1 cellular context compared by ENCODE assay signal in genomic region chr20:51262240-51262639, GRCh38.
TF ChIP-seq lines count a peak whose summit lies in the region.

No MANE protein-coding gene starts in this region.

TF ChIP-seq in HepG2, 621 proteins besides CTCF, POLR2A, EP300 and RAD21 (continued from another document and continues in another):
- TF ChIP-seq HES4 (CRISPR knock-in tag; IDR thresholded peaks at IDR 0.05; ENCODE audit: borderline replicate concordance) (no peak), KDM1A (CRISPR knock-in tag; IDR thresholded peaks at IDR 0.05) (no peak), ZEB1 (IDR thresholded peaks at IDR 0.05; ENCODE audit: insufficient replicate concordance, low read depth) (no peak), ESRRA (CRISPR knock-in tag; IDR thresholded peaks at IDR 0.05; ENCODE audit: low read depth) (no peak), ZNF703 (CRISPR knock-in tag; IDR thresholded peaks at IDR 0.05; ENCODE audit: borderline replicate concordance) (no peak), CREM (IDR thresholded peaks at IDR 0.05) (peak; percentile 39), CREM (CRISPR knock-in tag; IDR thresholded peaks at IDR 0.05) (no peak), GZF1 (CRISPR knock-in tag; IDR thresholded peaks at IDR 0.05) (no peak), RARG (CRISPR knock-in tag; IDR thresholded peaks at IDR 0.05; ENCODE audit: low read depth) (no peak), ZNF432 (CRISPR knock-in tag; IDR thresholded peaks at IDR 0.05; ENCODE audit: borderline replicate concordance) (no peak), HNF1B (CRISPR knock-in tag; IDR thresholded peaks at IDR 0.05) (no peak), ZZZ3 (CRISPR knock-in tag; IDR thresholded peaks at IDR 0.05; ENCODE audit: borderline replicate concordance) (no peak), SKIL (CRISPR knock-in tag; IDR thresholded peaks at IDR 0.05; ENCODE audit: borderline replicate concordance) (peak; percentile 40; the same call in 1 of the 2 replicates), ZHX2 (IDR thresholded peaks at IDR 0.05; ENCODE audit: low read depth) (no peak), ZHX2 (CRISPR knock-in tag; IDR thresholded peaks at IDR 0.05; ENCODE audit: borderline replicate concordance) (no peak), PLSCR1 (CRISPR knock-in tag; IDR thresholded peaks at IDR 0.05; ENCODE audit: borderline replicate concordance) (no peak), ZNF512B (CRISPR knock-in tag; IDR thresholded peaks at IDR 0.05; ENCODE audit: borderline replicate concordance) (no peak), ZNF550 (CRISPR knock-in tag; IDR thresholded peaks at IDR 0.05; ENCODE audit: borderline replicate concordance) (no peak), HDAC6 (IDR thresholded peaks at IDR 0.05; ENCODE audit: low read depth, low read length) (no peak), HDAC2 (CRISPR knock-in tag; IDR thresholded peaks at IDR 0.05) (no peak), ZFY (CRISPR knock-in tag; IDR thresholded peaks at IDR 0.05) (no peak), NR2F2 (IDR thresholded peaks at IDR 0.05; ENCODE audit: borderline replicate concordance, low read depth) (peak; percentile 74), ZNF329 (CRISPR knock-in tag; IDR thresholded peaks at IDR 0.05; ENCODE audit: low read depth) (no peak), ZNF441 (CRISPR knock-in tag; IDR thresholded peaks at IDR 0.05; ENCODE audit: borderline replicate concordance) (no peak), ZNF781 (CRISPR knock-in tag; IDR thresholded peaks at IDR 0.05; ENCODE audit: borderline replicate concordance, not compliant biosample characterization) (no peak), ZNF577 (CRISPR knock-in tag; IDR thresholded peaks at IDR 0.05; ENCODE audit: borderline replicate concordance, low read depth) (no peak), ZSCAN20 (CRISPR knock-in tag; IDR thresholded peaks at IDR 0.05; ENCODE audit: borderline replicate concordance) (no peak), RFXAP (CRISPR knock-in tag; IDR thresholded peaks at IDR 0.05; ENCODE audit: borderline replicate concordance) (no peak), ZSCAN9 (CRISPR knock-in tag; IDR thresholded peaks at IDR 0.05; ENCODE audit: borderline replicate concordance) (no peak), RXRB (CRISPR knock-in tag; IDR thresholded peaks at IDR 0.05; ENCODE audit: borderline replicate concordance) (peak; percentile 48; the same call in 1 of the 2 replicates), U2AF2 (IDR thresholded peaks at IDR 0.05; ENCODE audit: low read depth, low read length) (no peak), CBX1 (IDR thresholded peaks at IDR 0.05; ENCODE audit: low read depth) (no peak), ZC3H13 (CRISPR knock-in tag; IDR thresholded peaks at IDR 0.05) (no peak), ZBTB10 (CRISPR knock-in tag; IDR thresholded peaks at IDR 0.05; ENCODE audit: borderline replicate concordance) (no peak), SYNCRIP (IDR thresholded peaks at IDR 0.05; ENCODE audit: insufficient read depth, low read depth, low read length) (no peak), SMAD3 (CRISPR knock-in tag; IDR thresholded peaks at IDR 0.05) (no peak), CREB3 (CRISPR knock-in tag; IDR thresholded peaks at IDR 0.05) (no peak), E2F2 (CRISPR knock-in tag; IDR thresholded peaks at IDR 0.05; ENCODE audit: borderline replicate concordance) (no peak), SMAD1 (CRISPR knock-in tag; IDR thresholded peaks at IDR 0.05; ENCODE audit: borderline replicate concordance, low read depth) (no peak)
